ENCODE assay signal across 1 cellular context in genomic region chr15:52780172-52780980, GRCh38.
A peak's percentile ranks its signal among the peaks of the same experiment; 100 is the strongest.
TF ChIP-seq lines count a peak whose summit lies in the region.

No MANE protein-coding gene starts in this region.

TF ChIP-seq in GM12878, 131 proteins besides CTCF, POLR2A, EP300 and RAD21 (continued from another document and continues in another):
- TF ChIP-seq MLLT1 (IDR thresholded peaks at IDR 0.05), result 0 out of 2 replicates have a peak, but pooled peaks have one; percentile 35
- TF ChIP-seq NRF1 (conservative IDR thresholded peaks at IDR 0.05; ENCODE audit: low read depth, low read length), result no peak
- peak; percentile 96 for TF ChIP-seq SPI1 (IDR thresholded peaks at IDR 0.05; ENCODE audit: borderline replicate concordance, insufficient read depth, low read depth, low read length)
- 0 out of 2 replicates have a peak, but pooled peaks have one; percentile 13 for TF ChIP-seq TCF12 (IDR thresholded peaks at IDR 0.05; ENCODE audit: low read depth, low read length)
- TF ChIP-seq IKZF2 (IDR thresholded peaks at IDR 0.05), result peak; percentile 93 to 94
- peak; percentile 61; the same call in 1 of the 2 replicates for TF ChIP-seq RELB (IDR thresholded peaks at IDR 0.05; ENCODE audit: low read depth)
- TF ChIP-seq ZBTB4 (CRISPR knock-in tag; IDR thresholded peaks at IDR 0.05), result no peak
- TF ChIP-seq ZBTB40 (IDR thresholded peaks at IDR 0.05; ENCODE audit: borderline replicate concordance), result no peak
- TF ChIP-seq ZNF687 (IDR thresholded peaks at IDR 0.05), result no peak
- no peak for TF ChIP-seq SREBF2 (IDR thresholded peaks at IDR 0.05; ENCODE audit: low read length)
- peak; percentile 87 for TF ChIP-seq BMI1 (IDR thresholded peaks at IDR 0.05; ENCODE audit: borderline replicate concordance)
- no peak for TF ChIP-seq CBX3 (IDR thresholded peaks at IDR 0.05; ENCODE audit: borderline replicate concordance, low read depth)
- TF ChIP-seq SUZ12 (IDR thresholded peaks at IDR 0.05; ENCODE audit: unreplicated experiment), result no peak
- TF ChIP-seq KAT2A (conservative IDR thresholded peaks at IDR 0.05; ENCODE audit: control insufficient read depth, low read depth, low read length), result no peak
- TF ChIP-seq SREBF1 (IDR thresholded peaks at IDR 0.05; ENCODE audit: low read length), result no peak
- peak; percentile 95 for TF ChIP-seq IKZF1 (conservative IDR thresholded peaks at IDR 0.05)
- peak; percentile 66; the same call in 1 of the 2 replicates for TF ChIP-seq IRF4 (IDR thresholded peaks at IDR 0.05; ENCODE audit: low read depth, low read length)
- no peak for TF ChIP-seq MAX (IDR thresholded peaks at IDR 0.05; ENCODE audit: low read depth, low read length)
- TF ChIP-seq ZSCAN29 (IDR thresholded peaks at IDR 0.05), result no peak
- TF ChIP-seq REST (IDR thresholded peaks at IDR 0.05; ENCODE audit: low read depth, low read length), result no peak
- TF ChIP-seq PKNOX1 (IDR thresholded peaks at IDR 0.05), result peak; percentile 9; the same call in 1 of the 2 replicates
- peak; percentile 41; the same call in 1 of the 2 replicates for TF ChIP-seq GABPA (IDR thresholded peaks at IDR 0.05; ENCODE audit: low read depth)
- no peak for TF ChIP-seq ZZZ3 (IDR thresholded peaks at IDR 0.05; ENCODE audit: control insufficient read depth, insufficient read length, low read depth)
- no peak for TF ChIP-seq NFYA (IDR thresholded peaks at IDR 0.05; ENCODE audit: borderline replicate concordance, low read depth, low read length)
- TF ChIP-seq EED (IDR thresholded peaks at IDR 0.05; ENCODE audit: low read depth), result peak; percentile 84
- peak in 1 of 2 experiments; percentile 93; a peak in 2 of 4 replicates for TF ChIP-seq ETV6 (conservative IDR thresholded peaks at IDR 0.05 in 1 of 2, IDR thresholded peaks at IDR 0.05 in 1 of 2; ENCODE audit: borderline replicate concordance in 1 of 2, low read depth in 1 of 2)
- TF ChIP-seq NR2F1 (conservative IDR thresholded peaks at IDR 0.05), result peak; percentile 47; the same call in 1 of the 2 replicates
- TF ChIP-seq CHD2 (IDR thresholded peaks at IDR 0.05; ENCODE audit: borderline replicate concordance, low read depth, low read length), result no peak
- TF ChIP-seq CEBPZ (IDR thresholded peaks at IDR 0.05; ENCODE audit: low read depth, low read length), result no peak
- TF ChIP-seq CEBPB (IDR thresholded peaks at IDR 0.05; ENCODE audit: borderline replicate concordance in 1 of 2, low read depth in 2 of 2, low read length in 2 of 2), result peak; percentile 41 to 69; a peak in 1 of 4 replicates
